2 cellular contexts compared by ENCODE assay signal in the genomic region with DNA sequence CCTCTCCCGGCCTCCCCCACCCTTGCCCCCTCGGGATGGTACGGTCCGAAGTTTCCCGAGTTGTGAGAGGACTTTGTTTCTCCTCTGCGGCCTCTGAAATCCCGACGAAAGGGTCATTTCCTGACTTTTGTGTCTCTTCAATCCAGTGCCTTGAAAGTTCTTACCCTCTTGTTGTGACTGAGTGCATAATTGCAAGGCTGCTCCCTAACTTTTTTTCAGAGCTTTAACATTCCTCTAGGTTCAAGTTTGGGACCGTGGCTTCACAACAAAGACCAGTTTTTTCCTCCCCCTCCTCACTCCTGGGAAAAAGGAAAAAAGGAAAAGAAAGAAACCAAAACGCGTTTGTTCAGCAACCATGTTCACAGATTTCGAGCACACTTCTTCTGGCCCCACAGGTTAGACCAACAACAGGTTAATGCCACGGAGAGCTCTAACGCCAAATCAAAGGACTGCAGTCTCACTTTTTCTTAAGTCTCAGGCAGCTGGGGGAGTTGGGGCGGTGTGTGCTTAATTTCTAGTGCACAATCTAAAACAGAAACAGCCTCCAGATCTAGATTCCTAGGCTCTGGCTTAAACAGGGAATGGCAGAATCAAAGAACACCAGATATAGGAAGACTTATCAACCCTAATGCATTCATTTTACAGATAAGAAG.
TF ChIP-seq lines count a peak whose summit lies in the region.

No MANE protein-coding gene starts in this region.

TF ChIP-seq in A549, 52 proteins besides CTCF, POLR2A, EP300 and RAD21 (continued from another document):
- TF ChIP-seq HMGXB4 (CRISPR knock-in tag; IDR thresholded peaks at IDR 0.05; ENCODE audit: borderline replicate concordance) (no peak), FOSB (CRISPR knock-in tag; IDR thresholded peaks at IDR 0.05) (no peak), REST (IDR thresholded peaks at IDR 0.05) (no peak), EHF (CRISPR knock-in tag; IDR thresholded peaks at IDR 0.05) (no peak), NPAS2 (CRISPR knock-in tag; IDR thresholded peaks at IDR 0.05; ENCODE audit: borderline replicate concordance) (no peak), ATOH8 (CRISPR knock-in tag; IDR thresholded peaks at IDR 0.05; ENCODE audit: low read depth) (no peak), FOSL2 (IDR thresholded peaks at IDR 0.05) (no peak), FOSL2 (CRISPR knock-in tag; IDR thresholded peaks at IDR 0.05) (no peak), MAZ (IDR thresholded peaks at IDR 0.05; ENCODE audit: borderline replicate concordance, low read depth, low read length) (no peak)
- TF ChIP-seq, protein P1, sequence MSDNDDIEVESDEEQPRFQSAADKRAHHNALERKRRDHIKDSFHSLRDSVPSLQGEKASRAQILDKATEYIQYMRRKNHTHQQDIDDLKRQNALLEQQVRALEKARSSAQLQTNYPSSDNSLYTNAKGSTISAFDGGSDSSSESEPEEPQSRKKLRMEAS (IDR thresholded peaks at IDR 0.05) = no peak

TF ChIP-seq in IMR-90, 13 proteins besides CTCF, POLR2A, EP300 and RAD21 (continued from another document):
- TF ChIP-seq, protein P2, sequence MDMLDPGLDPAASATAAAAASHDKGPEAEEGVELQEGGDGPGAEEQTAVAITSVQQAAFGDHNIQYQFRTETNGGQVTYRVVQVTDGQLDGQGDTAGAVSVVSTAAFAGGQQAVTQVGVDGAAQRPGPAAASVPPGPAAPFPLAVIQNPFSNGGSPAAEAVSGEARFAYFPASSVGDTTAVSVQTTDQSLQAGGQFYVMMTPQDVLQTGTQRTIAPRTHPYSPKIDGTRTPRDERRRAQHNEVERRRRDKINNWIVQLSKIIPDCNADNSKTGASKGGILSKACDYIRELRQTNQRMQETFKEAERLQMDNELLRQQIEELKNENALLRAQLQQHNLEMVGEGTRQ (IDR thresholded peaks at IDR 0.05; ENCODE audit: low read depth, low read length) = no peak
- TF ChIP-seq MXI1 (IDR thresholded peaks at IDR 0.05; ENCODE audit: borderline replicate concordance, low read depth, low read length) = no peak
- no peak for TF ChIP-seq RCOR1 (IDR thresholded peaks at IDR 0.05; ENCODE audit: insufficient replicate concordance, low read length)
- TF ChIP-seq, protein P3, sequence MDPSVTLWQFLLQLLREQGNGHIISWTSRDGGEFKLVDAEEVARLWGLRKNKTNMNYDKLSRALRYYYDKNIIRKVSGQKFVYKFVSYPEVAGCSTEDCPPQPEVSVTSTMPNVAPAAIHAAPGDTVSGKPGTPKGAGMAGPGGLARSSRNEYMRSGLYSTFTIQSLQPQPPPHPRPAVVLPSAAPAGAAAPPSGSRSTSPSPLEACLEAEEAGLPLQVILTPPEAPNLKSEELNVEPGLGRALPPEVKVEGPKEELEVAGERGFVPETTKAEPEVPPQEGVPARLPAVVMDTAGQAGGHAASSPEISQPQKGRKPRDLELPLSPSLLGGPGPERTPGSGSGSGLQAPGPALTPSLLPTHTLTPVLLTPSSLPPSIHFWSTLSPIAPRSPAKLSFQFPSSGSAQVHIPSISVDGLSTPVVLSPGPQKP (IDR thresholded peaks at IDR 0.05; ENCODE audit: borderline replicate concordance, low read depth, low read length) = no peak
- no peak for TF ChIP-seq FOS (IDR thresholded peaks at IDR 0.05; ENCODE audit: low read depth, low read length)
TF ChIP-seq in IMR-90: peak in this region for 1.
